ENCODE assay signal across 9 cellular contexts in the genomic region with DNA sequence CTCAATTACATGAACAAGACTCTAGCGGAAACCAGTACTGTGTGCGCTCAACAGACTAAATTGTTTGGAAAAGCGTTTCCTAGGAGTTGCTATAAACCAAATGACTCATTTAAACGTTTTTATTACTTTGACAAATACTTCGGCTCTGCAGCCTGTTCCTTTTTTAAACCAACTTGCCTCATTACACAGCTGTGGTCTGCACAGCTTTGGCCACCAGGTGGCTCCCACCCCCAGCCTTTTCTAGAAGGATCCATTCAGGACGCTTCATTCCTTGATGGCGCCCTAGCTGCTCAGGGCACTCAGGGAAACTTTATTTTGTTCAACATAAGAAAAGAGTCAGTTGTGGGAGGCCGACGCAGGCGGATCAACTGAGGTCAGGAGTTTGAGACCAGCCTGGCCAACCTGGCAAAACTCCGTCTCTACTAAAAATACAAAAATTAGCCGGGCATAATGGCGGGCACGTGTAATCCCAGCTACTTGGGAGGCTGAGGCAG. TPM values are rescaled to one million over a fixed set of nuclear protein-coding genes. Genes with fewer than 3 reads are reported as not detected.
DNase-seq lines count a peak whose midpoint lies in the region; ATAC-seq and TF ChIP-seq lines count a peak whose summit lies in the region.
"Had no signal": no experiment of that assay in that cellular context is flagged by ENCODE, and none has a peak within 500 bp of the region (broad histone marks: within the 10 kb centered on the region; RNA-seq: fewer than 3 reads in every experiment).

No MANE protein-coding gene starts in this region.

- CTCF ChIA-PET in activated CD4-positive, alpha-beta T cell treated with anti-CD3 and anti-CD28 coated beads, Interleukin-2, amount 10 ng/mL, durations not matched to agents 7 days and 5 days (lab: Charles Lee): interaction anchor here (1.0 to 1.1 kb wide), 4 partner anchors 10 to 534 kb away, joined by 3 to 5 read pairs (median 4); no protein-coding TSS in a partner anchor

- TF ChIP-seq POLR2A in right lobe of liver (IDR thresholded peaks at IDR 0.05): no peak

- no peak overlapping the region for H3K27ac ChIP-seq in right lobe of liver

- H3K27me3 Mint-ChIP-seq in activated CD4-positive, alpha-beta T cell treated with anti-CD3 and anti-CD28 coated beads, Interleukin-2, amount 10 ng/mL, durations not matched to agents 7 days and 5 days: peaks cover 40% of the 10 kb centered on the region

- POLR2A ChIA-PET in activated CD4-positive, alpha-beta T cell treated with anti-CD3 and anti-CD28 coated beads, Interleukin-2, amount 10 ng/mL, durations not matched to agents 7 days and 5 days (lab: Charles Lee): interaction anchor here (0.6 kb wide), 2 partner anchors 237 to 402 kb away, joined by 3 to 11 read pairs; no protein-coding TSS in a partner anchor

- H3K36me3 ChIP-seq in right lobe of liver: no peaks in the 10 kb centered on the region

- peaks cover 0 to 6% (median 0%) of the 10 kb centered on the region in 4 donors for H3K4me1 ChIP-seq in right lobe of liver

- no peak overlapping the region for H3K4me3 Mint-ChIP-seq in activated CD4-positive, alpha-beta T cell treated with anti-CD3 and anti-CD28 coated beads, Interleukin-2, amount 10 ng/mL, durations not matched to agents 7 days and 5 days

- ATAC-seq in HG02870 (IDR thresholded peaks at IDR 0.05; ENCODE audit: unreplicated experiment) (peak; percentile 65), right lobe of liver (peak; percentile 97 to 99 (median 98)), GM18870 (IDR thresholded peaks at IDR 0.05; ENCODE audit: unreplicated experiment) (no peak)

- intact Hi-C loops in right lobe of liver (cut with DNase I): loop anchor here in 1 of 2 donors (10.0 kb wide), 1 partner anchor 191 kb away; no protein-coding TSS in a partner anchor

- H3K4me1 Mint-ChIP-seq in activated CD4-positive, alpha-beta T cell treated with anti-CD3 and anti-CD28 coated beads, Interleukin-2, amount 10 ng/mL, durations not matched to agents 7 days and 5 days: peaks cover 11% of the 10 kb centered on the region

- peak; percentile 91 to 94 (median 93) for TF ChIP-seq CTCF in right lobe of liver (IDR thresholded peaks at IDR 0.05)

- H3K9me3 Mint-ChIP-seq in activated CD4-positive, alpha-beta T cell treated with anti-CD3 and anti-CD28 coated beads, Interleukin-2, amount 10 ng/mL, durations not matched to agents 7 days and 5 days: peaks cover 2% of the 10 kb centered on the region

- no peak overlapping the region for H3K27ac Mint-ChIP-seq in activated CD4-positive, alpha-beta T cell treated with anti-CD3 and anti-CD28 coated beads, Interleukin-2, amount 10 ng/mL, durations not matched to agents 7 days and 5 days

- no peaks in the 10 kb centered on the region for H3K9me3 ChIP-seq in right lobe of liver

- DNase-seq in G401 (ENCODE audit: low spot score) (peak; percentile 83), NCI-H69 (lab: John Stamatoyannopoulos, UW) (peak; percentile 48), dermis blood vessel endothelial cell (peak; percentile 94), right lobe of liver (peak; percentile 79 to 86 (median 82))
- peak; percentile 69 for DNase-seq in activated CD4-positive, alpha-beta T cell treated with anti-CD3 and anti-CD28 coated beads, Interleukin-2, amount 10 ng/mL, durations not matched to agents 7 days and 5 days
- DNase-seq in stimulated activated CD4-positive, alpha-beta T cell treated with anti-CD3 and anti-CD28 coated beads, Interleukin-2, amount 100 ng/mL, for 48 hours: peak; percentile 45 to 59

- in situ Hi-C loops in G401 (cut with HindIII; ENCODE audit: low sequenced_read_pairs): no loop called here

- no peak overlapping the region for H3K4me3 ChIP-seq in right lobe of liver
- H3K4me3 ChIP-seq: skin epidermis had no signal

- WGBS in right lobe of liver (ENCODE audit: insufficient coverage, low coverage, low lambda C conversion rate, missing lambda C conversion rate): 15% methylated on average over 11 of the region's 14 CpGs

- no peaks in the 10 kb centered on the region for H3K27me3 ChIP-seq in right lobe of liver

- no peaks in the 10 kb centered on the region for H3K36me3 Mint-ChIP-seq in activated CD4-positive, alpha-beta T cell treated with anti-CD3 and anti-CD28 coated beads, Interleukin-2, amount 10 ng/mL, durations not matched to agents 7 days and 5 days (ENCODE audit: low read depth)

RNA-seq across cellular contexts. Expression of gene XPO4, which starts 41.0 kb away (rescaled TPM):
- 15.4 and 24.1 TPM in 2 replicates for total RNA-seq in G401 (2014; rRNA removed; shearing (Covaris generic))
- 10 to 100 TPM; 18.9 to 19.0 TPM for total RNA-seq in activated CD4-positive, alpha-beta T cell treated with anti-CD3 and anti-CD28 coated beads, Interleukin-2, amount 10 ng/mL, durations not matched to agents 7 days and 5 days
- total RNA-seq in dermis blood vessel endothelial cell: 27.9 and 38.5 TPM in 2 replicates
- 1 to 10 TPM; 4.4 to 9.9 (median 7.2) TPM for total RNA-seq in right lobe of liver
